ENCODE assay signal across 8 cellular contexts in the genomic region with DNA sequence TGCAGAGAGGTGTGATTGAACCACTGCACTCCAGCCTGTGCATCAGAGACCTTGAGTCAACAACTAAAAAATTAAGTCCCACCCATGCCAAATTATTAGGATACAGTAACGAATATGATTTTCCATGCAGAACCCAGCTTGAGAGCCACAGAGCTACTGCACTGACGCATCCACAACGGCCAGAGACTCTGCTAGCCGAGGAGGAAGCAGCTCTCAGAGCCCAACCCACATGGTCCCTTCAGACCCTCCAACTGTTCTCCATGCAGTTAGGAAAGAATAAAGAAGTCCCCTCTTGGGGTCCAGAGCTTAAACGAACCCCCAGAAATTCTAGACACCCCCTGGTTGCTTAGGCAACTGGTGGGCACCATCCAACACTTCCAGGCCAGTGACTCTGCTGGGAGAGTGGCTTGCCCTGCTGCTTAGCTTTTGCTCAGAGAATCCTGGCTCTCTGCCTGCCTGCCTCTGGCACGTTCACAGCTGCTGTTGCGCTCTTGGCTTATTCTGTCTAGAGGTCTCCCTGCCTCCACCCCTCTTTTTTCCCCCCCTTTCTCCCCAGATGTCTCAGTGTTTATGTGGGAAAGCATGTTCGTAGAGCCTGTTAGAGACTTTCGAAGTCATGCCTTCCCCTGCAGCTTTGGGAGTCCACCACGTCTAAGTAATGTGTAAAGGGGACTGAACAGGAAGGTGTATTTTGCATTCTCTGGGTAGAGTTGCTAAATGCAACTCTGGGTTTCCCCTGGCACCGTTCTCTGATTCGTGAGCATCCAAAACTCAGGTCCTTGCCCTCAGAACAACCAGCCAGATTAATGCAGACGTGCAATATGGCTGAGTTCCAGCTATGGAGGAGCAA. TPM values are rescaled to one million over a fixed set of nuclear protein-coding genes. Genes with fewer than 3 reads are reported as not detected.
DNase-seq lines count a peak whose midpoint lies in the region; ATAC-seq and TF ChIP-seq lines count a peak whose summit lies in the region.

No MANE protein-coding gene starts in this region.

- DNase-seq in D341Med (ENCODE audit: low spot score) (peak; percentile 66), NCI-H2196 treated with DMSO at 0.1 percent for 48 hours (lab: John Stamatoyannopoulos, UW; ENCODE audit: unreplicated experiment) (peak; percentile 36), fibroblast of the conjunctiva (ENCODE audit: low read depth) (peak; percentile 86), gastrocnemius medialis (peak; percentile 36 to 66), HEK293T (ENCODE audit: extremely low spot score) (no peak)
- no peak for DNase-seq in effector memory CD8-positive, alpha-beta T cell

- H3K4me3 Mint-ChIP-seq in effector memory CD8-positive, alpha-beta T cell = no peak overlapping the region

- intact Hi-C loops in gastrocnemius medialis (cut with DNase I; ENCODE audit: low total_unique reads) = no loop called here

- H3K27me3 Mint-ChIP-seq in effector memory CD8-positive, alpha-beta T cell = peaks cover 6 to 36% of the 10 kb centered on the region in 2 donors

- no peak for TF ChIP-seq CTCF in gastrocnemius medialis (IDR thresholded peaks at IDR 0.05 in 4 of 5, conservative IDR thresholded peaks at IDR 0.05 in 1 of 5)

- H3K36me3 ChIP-seq in gastrocnemius medialis = no peaks in the 10 kb centered on the region

- no peak overlapping the region for H3K27ac Mint-ChIP-seq in effector memory CD8-positive, alpha-beta T cell

- ATAC-seq in GM21619 (IDR thresholded peaks at IDR 0.05; ENCODE audit: unreplicated experiment) (peak; percentile 69), gastrocnemius medialis (peak; percentile 61 to 70), HG03521 (IDR thresholded peaks at IDR 0.05; ENCODE audit: unreplicated experiment) (no peak)
- no peak for ATAC-seq in effector memory CD8-positive, alpha-beta T cell (replicated peaks)

- H3K27me3 ChIP-seq in gastrocnemius medialis = no peaks in the 10 kb centered on the region

- CTCF ChIA-PET in HEK293T (lab: Yijun Ruan, JAX) = interaction anchor here (0.5 to 0.7 kb wide), 2 partner anchors 15 to 591 kb away, joined by 3 to 6 read pairs; no protein-coding TSS in a partner anchor

- POLR2A ChIA-PET in HEK293T (lab: Yijun Ruan, JAX) = interaction anchor here (1.4 kb wide), 1 partner anchor 25 kb away, joined by 4 read pairs; no protein-coding TSS in a partner anchor

- no peak for TF ChIP-seq POLR2A in gastrocnemius medialis (IDR thresholded peaks at IDR 0.05)

- in situ Hi-C loops in gastrocnemius medialis (cut with MboI; ENCODE audit: low sequenced_read_pairs in 4 of 4) = no loop called here

- H3K4me1 ChIP-seq in gastrocnemius medialis = peaks cover 40 to 47% of the 10 kb centered on the region in 2 donors

- peak overlapping the region in 2 of 4 donors; percentile 11 to 14 for H3K4me3 ChIP-seq in gastrocnemius medialis

- H3K9me3 ChIP-seq in gastrocnemius medialis = no peaks in the 10 kb centered on the region

- no peaks in the 10 kb centered on the region for H3K36me3 Mint-ChIP-seq in effector memory CD8-positive, alpha-beta T cell (ENCODE audit: insufficient read depth)

- peak overlapping the region; percentile 19 to 72 (median 54) for H3K27ac ChIP-seq in gastrocnemius medialis

- H3K4me1 Mint-ChIP-seq in effector memory CD8-positive, alpha-beta T cell (ENCODE audit: low read depth in 2 of 2) = no peaks in the 10 kb centered on the region

- no peaks in the 10 kb centered on the region for H3K9me3 Mint-ChIP-seq in effector memory CD8-positive, alpha-beta T cell

TF ChIP-seq in HEK293T, 16 proteins besides CTCF, POLR2A, EP300 and RAD21:
- TF ChIP-seq SUZ12 (IDR thresholded peaks at IDR 0.05) (no peak), NFRKB (IDR thresholded peaks at IDR 0.05) (no peak), ELF4 (IDR thresholded peaks at IDR 0.05) (no peak), FOXK2 (IDR thresholded peaks at IDR 0.05) (no peak), SP1 (IDR thresholded peaks at IDR 0.05) (no peak), TARDBP (IDR thresholded peaks at IDR 0.05) (no peak), HDGF (IDR thresholded peaks at IDR 0.05; ENCODE audit: borderline replicate concordance) (no peak), LEF1 (IDR thresholded peaks at IDR 0.05; ENCODE audit: borderline replicate concordance) (no peak), BHLHE40 (IDR thresholded peaks at IDR 0.05; ENCODE audit: borderline replicate concordance) (no peak), ZNF384 (IDR thresholded peaks at IDR 0.05) (no peak), ARNT (IDR thresholded peaks at IDR 0.05) (no peak), CTBP1 (IDR thresholded peaks at IDR 0.05; ENCODE audit: borderline replicate concordance) (no peak), L3MBTL2 (conservative IDR thresholded peaks at IDR 0.05) (no peak), FOXM1 (IDR thresholded peaks at IDR 0.05; ENCODE audit: borderline replicate concordance) (no peak), PKNOX1 (IDR thresholded peaks at IDR 0.05) (no peak), FOXA1 (IDR thresholded peaks at IDR 0.05) (no peak)

RNA-seq across cellular contexts. Expression of gene SP3, which starts 26.0 kb away (rescaled TPM):
- total RNA-seq in gastrocnemius medialis = 10 to 100 TPM; 47.9 to 68.9 (median 58.7) TPM

Comparison
In these comparisons a context has a peak if more than half of its experiments do, and no peak if none do; other contexts are left out.
1. DNase-seq: peak in D341Med (single experiment), NCI-H2196 treated with DMSO at 0.1 percent for 48 hours (single experiment), fibroblast of the conjunctiva (single experiment) and gastrocnemius medialis (2 of 2); none in effector memory CD8-positive, alpha-beta T cell (0 of 3) and HEK293T (single experiment).
2. ATAC-seq: peak in GM21619 (single experiment) and gastrocnemius medialis (2 of 2); none in effector memory CD8-positive, alpha-beta T cell (single experiment) and HG03521 (single experiment).